ENCODE assay signal across 1 cellular context in the genomic region with DNA sequence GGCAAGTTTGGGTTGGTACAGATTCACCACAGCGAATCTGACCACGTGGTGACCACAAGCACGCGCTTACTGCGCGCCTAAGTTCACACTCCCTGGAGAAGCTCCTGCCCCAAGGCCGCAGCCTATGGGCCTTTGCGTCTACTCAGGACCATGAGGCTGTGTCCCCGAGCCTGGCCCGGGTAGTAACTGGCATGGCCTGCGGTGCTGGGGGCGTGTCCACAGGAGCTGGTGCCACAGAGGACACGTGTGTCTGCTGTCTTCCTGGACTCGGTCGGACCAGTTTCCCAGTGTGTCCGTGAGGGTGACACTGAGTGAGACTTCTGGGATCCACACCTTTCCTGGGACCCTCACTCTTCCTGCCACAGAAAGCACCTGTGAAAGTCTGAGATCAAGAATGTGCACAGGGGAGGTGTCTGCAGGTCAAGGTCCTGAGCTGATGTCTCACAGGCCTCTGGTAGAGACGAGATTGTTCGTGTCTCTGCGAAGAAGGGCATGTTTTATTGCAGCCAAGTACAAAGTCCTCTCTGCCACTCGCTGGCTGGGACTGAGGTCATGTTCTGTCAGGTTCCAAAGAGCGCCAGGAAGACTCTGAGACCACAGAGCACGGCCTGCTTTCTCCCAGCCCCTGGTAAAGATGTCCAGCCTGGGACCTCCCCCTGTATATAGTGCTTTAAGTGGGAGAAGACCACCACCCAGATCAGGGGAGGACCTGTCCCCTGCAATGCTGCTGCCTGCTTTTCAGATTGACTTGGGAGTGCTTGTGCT.
A peak's percentile ranks its signal among the peaks of the same experiment; 100 is the strongest.
TF ChIP-seq lines count a peak whose summit lies in the region.

No MANE protein-coding gene starts in this region.

TF ChIP-seq in HepG2, 621 proteins besides CTCF, POLR2A, EP300 and RAD21 (continued from another document):
- no peak; the same call in 1 of the 2 replicates for TF ChIP-seq ZBTB14 (CRISPR knock-in tag; IDR thresholded peaks at IDR 0.05)
- peak; percentile 76 for TF ChIP-seq SKI (IDR thresholded peaks at IDR 0.05; ENCODE audit: partially characterized antibody)
- TF ChIP-seq HDAC6 (IDR thresholded peaks at IDR 0.05; ENCODE audit: low read depth, low read length): no peak
- no peak; the same call in 1 of the 2 replicates for TF ChIP-seq NR1H2 (CRISPR knock-in tag; IDR thresholded peaks at IDR 0.05; ENCODE audit: borderline replicate concordance, low read depth)
- TF ChIP-seq ZNF274 (CRISPR knock-in tag; IDR thresholded peaks at IDR 0.05): 0 out of 2 replicates have a peak, but pooled peaks have one; percentile 72
- TF ChIP-seq NFE2L1 (CRISPR knock-in tag; IDR thresholded peaks at IDR 0.05; ENCODE audit: borderline replicate concordance): no peak
- TF ChIP-seq, protein P1, sequence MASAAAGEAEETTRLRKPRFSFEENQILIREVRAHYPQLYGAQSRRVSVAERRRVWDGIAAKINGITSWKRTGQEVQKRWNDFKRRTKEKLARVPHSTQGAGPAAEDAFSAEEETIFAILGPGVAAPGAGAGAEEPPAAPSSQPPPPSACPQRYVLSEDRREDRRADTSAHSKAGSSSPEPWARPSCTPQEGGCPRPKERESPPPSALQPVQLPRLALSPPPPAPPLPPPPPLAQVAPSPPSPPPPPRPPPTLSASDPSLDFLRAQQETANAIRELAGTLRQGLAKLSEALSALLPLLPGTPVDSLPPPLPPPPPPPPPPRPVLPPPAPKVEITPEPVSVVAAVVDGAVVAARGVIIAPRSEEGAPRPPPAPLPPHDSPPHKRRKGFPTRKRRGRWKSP (CRISPR knock-in tag; IDR thresholded peaks at IDR 0.05): no peak
- TF ChIP-seq KAT7 (CRISPR knock-in tag; IDR thresholded peaks at IDR 0.05; ENCODE audit: borderline replicate concordance): no peak
- TF ChIP-seq, protein P2, sequence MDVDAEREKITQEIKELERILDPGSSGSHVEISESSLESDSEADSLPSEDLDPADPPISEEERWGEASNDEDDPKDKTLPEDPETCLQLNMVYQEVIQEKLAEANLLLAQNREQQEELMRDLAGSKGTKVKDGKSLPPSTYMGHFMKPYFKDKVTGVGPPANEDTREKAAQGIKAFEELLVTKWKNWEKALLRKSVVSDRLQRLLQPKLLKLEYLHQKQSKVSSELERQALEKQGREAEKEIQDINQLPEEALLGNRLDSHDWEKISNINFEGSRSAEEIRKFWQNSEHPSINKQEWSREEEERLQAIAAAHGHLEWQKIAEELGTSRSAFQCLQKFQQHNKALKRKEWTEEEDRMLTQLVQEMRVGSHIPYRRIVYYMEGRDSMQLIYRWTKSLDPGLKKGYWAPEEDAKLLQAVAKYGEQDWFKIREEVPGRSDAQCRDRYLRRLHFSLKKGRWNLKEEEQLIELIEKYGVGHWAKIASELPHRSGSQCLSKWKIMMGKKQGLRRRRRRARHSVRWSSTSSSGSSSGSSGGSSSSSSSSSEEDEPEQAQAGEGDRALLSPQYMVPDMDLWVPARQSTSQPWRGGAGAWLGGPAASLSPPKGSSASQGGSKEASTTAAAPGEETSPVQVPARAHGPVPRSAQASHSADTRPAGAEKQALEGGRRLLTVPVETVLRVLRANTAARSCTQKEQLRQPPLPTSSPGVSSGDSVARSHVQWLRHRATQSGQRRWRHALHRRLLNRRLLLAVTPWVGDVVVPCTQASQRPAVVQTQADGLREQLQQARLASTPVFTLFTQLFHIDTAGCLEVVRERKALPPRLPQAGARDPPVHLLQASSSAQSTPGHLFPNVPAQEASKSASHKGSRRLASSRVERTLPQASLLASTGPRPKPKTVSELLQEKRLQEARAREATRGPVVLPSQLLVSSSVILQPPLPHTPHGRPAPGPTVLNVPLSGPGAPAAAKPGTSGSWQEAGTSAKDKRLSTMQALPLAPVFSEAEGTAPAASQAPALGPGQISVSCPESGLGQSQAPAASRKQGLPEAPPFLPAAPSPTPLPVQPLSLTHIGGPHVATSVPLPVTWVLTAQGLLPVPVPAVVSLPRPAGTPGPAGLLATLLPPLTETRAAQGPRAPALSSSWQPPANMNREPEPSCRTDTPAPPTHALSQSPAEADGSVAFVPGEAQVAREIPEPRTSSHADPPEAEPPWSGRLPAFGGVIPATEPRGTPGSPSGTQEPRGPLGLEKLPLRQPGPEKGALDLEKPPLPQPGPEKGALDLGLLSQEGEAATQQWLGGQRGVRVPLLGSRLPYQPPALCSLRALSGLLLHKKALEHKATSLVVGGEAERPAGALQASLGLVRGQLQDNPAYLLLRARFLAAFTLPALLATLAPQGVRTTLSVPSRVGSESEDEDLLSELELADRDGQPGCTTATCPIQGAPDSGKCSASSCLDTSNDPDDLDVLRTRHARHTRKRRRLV (CRISPR knock-in tag; IDR thresholded peaks at IDR 0.05): no peak
- TF ChIP-seq, protein P3, sequence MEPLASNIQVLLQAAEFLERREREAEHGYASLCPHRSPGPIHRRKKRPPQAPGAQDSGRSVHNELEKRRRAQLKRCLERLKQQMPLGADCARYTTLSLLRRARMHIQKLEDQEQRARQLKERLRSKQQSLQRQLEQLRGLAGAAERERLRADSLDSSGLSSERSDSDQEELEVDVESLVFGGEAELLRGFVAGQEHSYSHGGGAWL (CRISPR knock-in tag; IDR thresholded peaks at IDR 0.05): no peak
- peak; percentile 67 for TF ChIP-seq ZNF501 (CRISPR knock-in tag; IDR thresholded peaks at IDR 0.05)
- no peak for TF ChIP-seq TCF7L2 (IDR thresholded peaks at IDR 0.05; ENCODE audit: low read depth, low read length)
- TF ChIP-seq KDM5A (IDR thresholded peaks at IDR 0.05; ENCODE audit: borderline replicate concordance, low read length): no peak
- TF ChIP-seq PRMT3 (CRISPR knock-in tag; IDR thresholded peaks at IDR 0.05; ENCODE audit: borderline replicate concordance, low read depth): no peak
- no peak for TF ChIP-seq HMG20B (CRISPR knock-in tag; conservative IDR thresholded peaks at IDR 0.05)
- TF ChIP-seq ZSCAN9 (CRISPR knock-in tag; IDR thresholded peaks at IDR 0.05; ENCODE audit: borderline replicate concordance): no peak
- no peak for TF ChIP-seq ZNF841 (CRISPR knock-in tag; IDR thresholded peaks at IDR 0.05; ENCODE audit: borderline replicate concordance)
- TF ChIP-seq ESRRA (CRISPR knock-in tag; IDR thresholded peaks at IDR 0.05; ENCODE audit: low read depth): peak; percentile 97
- no peak for TF ChIP-seq ATF7 (IDR thresholded peaks at IDR 0.05)
- TF ChIP-seq ATF7 (CRISPR knock-in tag; IDR thresholded peaks at IDR 0.05): peak; percentile 76; the same call in 1 of the 2 replicates
- TF ChIP-seq, protein P4, sequence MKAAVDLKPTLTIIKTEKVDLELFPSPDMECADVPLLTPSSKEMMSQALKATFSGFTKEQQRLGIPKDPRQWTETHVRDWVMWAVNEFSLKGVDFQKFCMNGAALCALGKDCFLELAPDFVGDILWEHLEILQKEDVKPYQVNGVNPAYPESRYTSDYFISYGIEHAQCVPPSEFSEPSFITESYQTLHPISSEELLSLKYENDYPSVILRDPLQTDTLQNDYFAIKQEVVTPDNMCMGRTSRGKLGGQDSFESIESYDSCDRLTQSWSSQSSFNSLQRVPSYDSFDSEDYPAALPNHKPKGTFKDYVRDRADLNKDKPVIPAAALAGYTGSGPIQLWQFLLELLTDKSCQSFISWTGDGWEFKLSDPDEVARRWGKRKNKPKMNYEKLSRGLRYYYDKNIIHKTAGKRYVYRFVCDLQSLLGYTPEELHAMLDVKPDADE (CRISPR knock-in tag; IDR thresholded peaks at IDR 0.05): no peak
- TF ChIP-seq ZSCAN12 (CRISPR knock-in tag; IDR thresholded peaks at IDR 0.05): no peak
- TF ChIP-seq PHF20 (CRISPR knock-in tag; IDR thresholded peaks at IDR 0.05): no peak
- TF ChIP-seq SAFB2 (CRISPR knock-in tag; IDR thresholded peaks at IDR 0.05; ENCODE audit: borderline replicate concordance, low read depth): no peak
- no peak for TF ChIP-seq MZF1 (CRISPR knock-in tag; IDR thresholded peaks at IDR 0.05; ENCODE audit: borderline replicate concordance)
- TF ChIP-seq NR2F2 (IDR thresholded peaks at IDR 0.05; ENCODE audit: borderline replicate concordance, low read depth): peak; percentile 74; the same call in 1 of the 2 replicates
- TF ChIP-seq ZNF550 (CRISPR knock-in tag; IDR thresholded peaks at IDR 0.05; ENCODE audit: borderline replicate concordance): no peak
- TF ChIP-seq THAP7 (CRISPR knock-in tag; IDR thresholded peaks at IDR 0.05): no peak; the same call in 1 of the 2 replicates
- TF ChIP-seq, protein P5, sequence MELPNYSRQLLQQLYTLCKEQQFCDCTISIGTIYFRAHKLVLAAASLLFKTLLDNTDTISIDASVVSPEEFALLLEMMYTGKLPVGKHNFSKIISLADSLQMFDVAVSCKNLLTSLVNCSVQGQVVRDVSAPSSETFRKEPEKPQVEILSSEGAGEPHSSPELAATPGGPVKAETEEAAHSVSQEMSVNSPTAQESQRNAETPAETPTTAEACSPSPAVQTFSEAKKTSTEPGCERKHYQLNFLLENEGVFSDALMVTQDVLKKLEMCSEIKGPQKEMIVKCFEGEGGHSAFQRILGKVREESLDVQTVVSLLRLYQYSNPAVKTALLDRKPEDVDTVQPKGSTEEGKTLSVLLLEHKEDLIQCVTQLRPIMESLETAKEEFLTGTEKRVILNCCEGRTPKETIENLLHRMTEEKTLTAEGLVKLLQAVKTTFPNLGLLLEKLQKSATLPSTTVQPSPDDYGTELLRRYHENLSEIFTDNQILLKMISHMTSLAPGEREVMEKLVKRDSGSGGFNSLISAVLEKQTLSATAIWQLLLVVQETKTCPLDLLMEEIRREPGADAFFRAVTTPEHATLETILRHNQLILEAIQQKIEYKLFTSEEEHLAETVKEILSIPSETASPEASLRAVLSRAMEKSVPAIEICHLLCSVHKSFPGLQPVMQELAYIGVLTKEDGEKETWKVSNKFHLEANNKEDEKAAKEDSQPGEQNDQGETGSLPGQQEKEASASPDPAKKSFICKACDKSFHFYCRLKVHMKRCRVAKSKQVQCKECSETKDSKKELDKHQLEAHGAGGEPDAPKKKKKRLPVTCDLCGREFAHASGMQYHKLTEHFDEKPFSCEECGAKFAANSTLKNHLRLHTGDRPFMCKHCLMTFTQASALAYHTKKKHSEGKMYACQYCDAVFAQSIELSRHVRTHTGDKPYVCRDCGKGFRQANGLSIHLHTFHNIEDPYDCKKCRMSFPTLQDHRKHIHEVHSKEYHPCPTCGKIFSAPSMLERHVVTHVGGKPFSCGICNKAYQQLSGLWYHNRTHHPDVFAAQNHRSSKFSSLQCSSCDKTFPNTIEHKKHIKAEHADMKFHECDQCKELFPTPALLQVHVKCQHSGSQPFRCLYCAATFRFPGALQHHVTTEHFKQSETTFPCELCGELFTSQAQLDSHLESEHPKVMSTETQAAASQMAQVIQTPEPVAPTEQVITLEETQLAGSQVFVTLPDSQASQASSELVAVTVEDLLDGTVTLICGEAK (IDR thresholded peaks at IDR 0.05): no peak
- TF ChIP-seq, protein P5 (CRISPR knock-in tag; IDR thresholded peaks at IDR 0.05): peak; percentile 72
- no peak for TF ChIP-seq HCFC1 (IDR thresholded peaks at IDR 0.05; ENCODE audit: low read depth, low read length)
- TF ChIP-seq ZFP36L2 (CRISPR knock-in tag; IDR thresholded peaks at IDR 0.05): no peak
- TF ChIP-seq, protein P6, sequence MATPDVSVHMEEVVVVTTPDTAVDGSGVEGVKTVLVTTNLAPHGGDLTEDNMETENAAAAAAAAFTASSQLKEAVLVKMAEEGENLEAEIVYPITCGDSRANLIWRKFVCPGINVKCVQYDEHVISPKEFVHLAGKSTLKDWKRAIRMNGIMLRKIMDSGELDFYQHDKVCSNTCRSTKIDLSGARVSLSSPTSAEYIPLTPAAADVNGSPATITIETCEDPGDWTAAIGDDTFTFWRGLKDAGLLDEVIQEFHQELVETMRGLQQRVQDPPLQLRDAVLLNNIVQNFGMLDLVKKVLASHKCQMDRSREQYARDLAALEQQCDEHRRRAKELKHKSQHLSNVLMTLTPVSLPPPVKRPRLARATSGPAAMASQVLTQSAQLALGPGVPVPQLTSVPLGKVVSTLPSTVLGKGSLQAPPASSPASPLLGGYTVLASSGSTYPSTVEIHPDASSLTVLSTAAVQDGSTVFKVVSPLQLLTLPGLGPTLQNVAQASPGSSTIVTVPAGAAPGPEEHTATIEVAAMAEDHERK (CRISPR knock-in tag; IDR thresholded peaks at IDR 0.05; ENCODE audit: low read depth): no peak
- no peak for TF ChIP-seq ZNF703 (CRISPR knock-in tag; IDR thresholded peaks at IDR 0.05; ENCODE audit: borderline replicate concordance)
- TF ChIP-seq AGO2 (optimal IDR thresholded peaks at IDR 0.05; ENCODE audit: low read depth, low read length): peak; percentile 86
- TF ChIP-seq BHLHE40 (IDR thresholded peaks at IDR 0.05; ENCODE audit: low read length): 0 out of 2 replicates have a peak, but pooled peaks have one; percentile 14
- peak; percentile 69; the same call in 1 of the 2 replicates for TF ChIP-seq NRL (CRISPR knock-in tag; IDR thresholded peaks at IDR 0.05; ENCODE audit: borderline replicate concordance)
